Comparison of ENCODE assay signal across 21 cellular contexts in genomic region chr1:153347856-153348255, GRCh38. TPM values are rescaled to one million over a fixed set of nuclear protein-coding genes. Genes with fewer than 3 reads are reported as not detected.
"Had no signal": no experiment of that assay in that cellular context is flagged by ENCODE, and none has a peak within 500 bp of the region (broad histone marks: within the 10 kb centered on the region; RNA-seq: fewer than 3 reads in every experiment).

No MANE protein-coding gene starts in this region.

- H3K4me1 ChIP-seq: psoas muscle, right lobe of liver, tibial artery had no signal

- H3K27ac ChIP-seq: heart left ventricle, left lung, psoas muscle, right lobe of liver, tibial artery, VCaP had no signal

- H3K9me3 ChIP-seq: heart left ventricle, left lung, psoas muscle, right lobe of liver, tibial artery had no signal

- H3K9me3 Mint-ChIP-seq: activated T-cell treated with anti-CD3 and anti-CD28 coated beads, Interleukin-2, amount 50 U/mL, for 4 hours; brain; memory B cell; natural killer cell treated with Interleukin-12 subunit alpha and Interleukin-12 subunit beta and Interleukin-15 and Interleukin-18, amount 100 ng/mL, for 72 hours; stimulated activated effector memory CD8-positive, alpha-beta T cell treated with anti-CD3 and anti-CD28 coated beads, Interleukin-12 subunit alpha, Interleukin-12 subunit beta, amount 100 ng/mL, for 72 hours; T-cell had no signal

- H3K27ac Mint-ChIP-seq: activated naive CD8-positive, alpha-beta T cell; brain; memory B cell; natural killer cell treated with Interleukin-12 subunit alpha and Interleukin-12 subunit beta and Interleukin-15 and Interleukin-18, amount 100 ng/mL, for 72 hours; stimulated activated effector memory CD8-positive, alpha-beta T cell treated with anti-CD3 and anti-CD28 coated beads, Interleukin-12 subunit alpha, Interleukin-12 subunit beta, amount 100 ng/mL, for 72 hours; T-cell had no signal

- H3K4me3 Mint-ChIP-seq: activated naive CD8-positive, alpha-beta T cell; activated T-cell treated with anti-CD3 and anti-CD28 coated beads, Interleukin-2, amount 50 U/mL, for 4 hours; brain; memory B cell; natural killer cell treated with Interleukin-12 subunit alpha and Interleukin-12 subunit beta and Interleukin-15 and Interleukin-18, amount 100 ng/mL, for 72 hours; stimulated activated effector memory CD8-positive, alpha-beta T cell treated with anti-CD3 and anti-CD28 coated beads, Interleukin-12 subunit alpha, Interleukin-12 subunit beta, amount 100 ng/mL, for 72 hours; T-cell had no signal

- H3K36me3 Mint-ChIP-seq: activated naive CD8-positive, alpha-beta T cell; brain; memory B cell; natural killer cell treated with Interleukin-12 subunit alpha and Interleukin-12 subunit beta and Interleukin-15 and Interleukin-18, amount 100 ng/mL, for 72 hours; stimulated activated effector memory CD8-positive, alpha-beta T cell treated with anti-CD3 and anti-CD28 coated beads, Interleukin-12 subunit alpha, Interleukin-12 subunit beta, amount 100 ng/mL, for 72 hours; T-cell had no signal

- H3K4me3 ChIP-seq: heart left ventricle, left lung, psoas muscle, right lobe of liver, tibial artery had no signal

- H3K4me1 Mint-ChIP-seq: brain had no signal

- DNase-seq: activated CD4-positive, alpha-beta T cell treated with anti-CD3 and anti-CD28 coated beads, Interleukin-2, amount 50 U/mL, for 1 hour; activated effector memory CD4-positive, alpha-beta T cell treated with anti-CD3 and anti-CD28 coated beads, Interleukin-2, amount 50 U/mL, for 16 hours; activated T-cell treated with anti-CD3 and anti-CD28 coated beads, Interleukin-2, amount 50 U/mL, for 4 hours; amygdala; foreskin fibroblast; heart left ventricle; left lung; nucleus accumbens; psoas muscle; right lobe of liver; T-cell; T1000; tibial artery had no signal

- H3K36me3 ChIP-seq: heart left ventricle, left lung, right lobe of liver, tibial artery had no signal

- FAIRE-seq: islet of Langerhans had no signal

- H3K27me3 ChIP-seq: right lobe of liver had no signal

RNA-seq across cellular contexts. Expression of gene PGLYRP4, which starts 0.8 kb away (rescaled TPM):
- total RNA-seq: activated T-cell treated with anti-CD3 and anti-CD28 coated beads, Interleukin-2, amount 50 U/mL, for 4 hours; dermis microvascular lymphatic vessel endothelial cell; heart left ventricle; left lung; natural killer cell treated with Interleukin-12 subunit alpha and Interleukin-12 subunit beta and Interleukin-15 and Interleukin-18, amount 100 ng/mL, for 72 hours; psoas muscle; right lobe of liver; T-cell had no signal
- polyA plus RNA-seq: heart left ventricle, psoas muscle had no signal

RNA-seq across cellular contexts. Expression of gene S100A12, which starts 27.6 kb away (rescaled TPM):
- total RNA-seq: activated T-cell treated with anti-CD3 and anti-CD28 coated beads, Interleukin-2, amount 50 U/mL, for 4 hours; dermis microvascular lymphatic vessel endothelial cell; natural killer cell treated with Interleukin-12 subunit alpha and Interleukin-12 subunit beta and Interleukin-15 and Interleukin-18, amount 100 ng/mL, for 72 hours had no signal

RNA-seq across cellular contexts. Expression of gene PGLYRP3, which starts 35.1 kb away (rescaled TPM):
- total RNA-seq: activated T-cell treated with anti-CD3 and anti-CD28 coated beads, Interleukin-2, amount 50 U/mL, for 4 hours; dermis microvascular lymphatic vessel endothelial cell; heart left ventricle; left lung; natural killer cell treated with Interleukin-12 subunit alpha and Interleukin-12 subunit beta and Interleukin-15 and Interleukin-18, amount 100 ng/mL, for 72 hours; psoas muscle; right lobe of liver; T-cell had no signal
- polyA plus RNA-seq: heart left ventricle, psoas muscle had no signal

RNA-seq across cellular contexts. Expression of gene S100A8, which starts 43.0 kb away (rescaled TPM):
- total RNA-seq: activated T-cell treated with anti-CD3 and anti-CD28 coated beads, Interleukin-2, amount 50 U/mL, for 4 hours; dermis microvascular lymphatic vessel endothelial cell had no signal
